In the genomic region with DNA sequence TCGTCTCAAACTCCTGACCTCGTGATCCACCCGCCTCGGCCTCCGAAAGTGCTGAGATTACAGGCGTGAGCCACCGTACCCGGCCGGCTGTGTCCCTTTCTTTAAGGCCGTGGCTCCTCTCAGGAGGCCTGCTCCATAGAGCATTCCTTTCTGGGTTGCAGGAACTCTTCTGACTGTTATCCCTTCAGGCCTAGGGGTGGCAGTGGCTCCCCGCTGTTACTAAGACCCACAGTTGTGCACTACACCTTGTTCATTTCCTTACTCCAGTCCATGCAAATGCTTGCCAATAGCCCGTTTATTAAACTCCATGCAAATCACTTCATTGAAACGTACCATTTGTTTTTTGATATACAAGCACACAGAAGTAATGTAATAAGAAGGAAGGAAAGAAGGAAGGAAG, we compare ENCODE assay signal across 10 cellular contexts.
"Had no signal": no experiment of that assay in that cellular context is flagged by ENCODE, and none has a peak within 500 bp of the region (broad histone marks: within the 10 kb centered on the region; RNA-seq: fewer than 3 reads in every experiment).

No MANE protein-coding gene starts in this region.

- DNase-seq: GM23248, GOT3, H7, H9, HCEC 1CT had no signal

- H3K4me3 ChIP-seq: GM23248, GM23338, HAP-1 had no signal

- H3K9ac ChIP-seq: GM23248 had no signal

- H3K4me1 ChIP-seq: HAP-1 had no signal

- H3K4me1 Mint-ChIP-seq: GM23338, H9 had no signal

- H3K27ac Mint-ChIP-seq: GM23338 had no signal

- ATAC-seq: GM23338, HCT116 had no signal

- H3K36me3 ChIP-seq: HAP-1 had no signal

- H3K9me3 Mint-ChIP-seq: GM23338, H9 had no signal

- H3K4me3 Mint-ChIP-seq: GM23338, H9 had no signal

- H3K27ac ChIP-seq: GM23248 had no signal

- FAIRE-seq: H1, H54 had no signal

- H2AFZ ChIP-seq: GM23248 had no signal

- H3K4me2 ChIP-seq: GM23338 had no signal

- H3K9me3 ChIP-seq: HAP-1 had no signal
